In genomic region chr15:68599560-68600071, GRCh38 we compare ENCODE assay signal across 13 cellular contexts. TPM values are rescaled to one million over a fixed set of nuclear protein-coding genes. Genes with fewer than 3 reads are reported as not detected.
DNase-seq lines count a peak whose midpoint lies in the region; ATAC-seq and TF ChIP-seq lines count a peak whose summit lies in the region.
"Had no signal": no experiment of that assay in that cellular context is flagged by ENCODE, and none has a peak within 500 bp of the region (broad histone marks: within the 10 kb centered on the region; RNA-seq: fewer than 3 reads in every experiment).

No MANE protein-coding gene starts in this region.

- intact Hi-C loops in A673 (cut with micrococcal nuclease; ENCODE audit: unreplicated experiment): no loop called here

- ATAC-seq in HG03280 (IDR thresholded peaks at IDR 0.05; ENCODE audit: unreplicated experiment): no peak
- no peak for ATAC-seq in omental fat pad (ENCODE audit: low FRiP score)
- ATAC-seq in HG02678 (IDR thresholded peaks at IDR 0.05; ENCODE audit: unreplicated experiment): no peak

- CTCF ChIA-PET in A673 (lab: Charles Lee): no interaction called here

- H3K4me3 ChIP-seq in A673 (ENCODE audit: low read depth, low read length, poor library complexity, severe bottlenecking) (no peak overlapping the region), HFF-Myc (replicated peaks; ENCODE audit: low read depth, low read length) (no peak overlapping the region)

- TF ChIP-seq CTCF in A673 (conservative IDR thresholded peaks at IDR 0.05; ENCODE audit: low read depth, low read length): no peak
- no peak for TF ChIP-seq CTCF in HFF-Myc (IDR thresholded peaks at IDR 0.05; ENCODE audit: low read depth, low read length, missing control alignments)
- no peak for TF ChIP-seq CTCF in omental fat pad (IDR thresholded peaks at IDR 0.05)

- BruUV-seq in A673 (replicated peaks; lab: Mats Ljungman, UMichigan): no TSS peak

- H3K27me3 ChIP-seq in A673 (replicated peaks; ENCODE audit: insufficient read depth, low read depth, low read length, poor library complexity): no peaks in the 10 kb centered on the region

- H3K27ac ChIP-seq in A673 (ENCODE audit: low read depth, low read length, poor library complexity, severe bottlenecking): peak overlapping the region; percentile 35

- no peaks in the 10 kb centered on the region for H3K36me3 ChIP-seq in A673 (ENCODE audit: insufficient read depth, low read length, poor library complexity, severe bottlenecking)

- DNase-seq in A673 (ENCODE audit: low spot score): peak; percentile 92
- DNase-seq in HFF-Myc (ENCODE audit: extremely low read depth, low read depth): peak; percentile 65
- DNase-seq in amniotic stem cell (lab: John Stamatoyannopoulos, UW): peak; percentile 36
- peak; percentile 83 for DNase-seq in iPS-NIHi7 (ENCODE audit: extremely low spot score)
- DNase-seq in omental fat pad (ENCODE audit: low spot score): no peak
- DNase-seq in NCI-H446 treated with DMSO at 0.1 percent for 48 hours (lab: John Stamatoyannopoulos, UW): no peak
- DNase-seq: activated CD4-positive, alpha-beta T cell treated with anti-CD3 and anti-CD28 coated beads, Interleukin-2, amount 10 ng/mL, durations not matched to agents 7 days and 5 days; CD4-positive, alpha-beta T cell; cortex of kidney; mammary epithelial cell; stimulated activated CD4-positive, alpha-beta T cell treated with anti-CD3 and anti-CD28 coated beads, Interleukin-4, amount 100 ng/mL, for 4 hours had no signal

- POLR2A ChIA-PET in A673 (lab: Charles Lee; ENCODE audit: low non-redundant PET): no interaction called here

- peaks cover 34% of the 10 kb centered on the region for H3K4me1 ChIP-seq in A673 (ENCODE audit: insufficient read depth, low read length, poor library complexity, severe bottlenecking)

- no peaks in the 10 kb centered on the region for H3K9me3 ChIP-seq in A673 (ENCODE audit: low read depth, low read length, poor library complexity, severe bottlenecking)

RNA-seq across cellular contexts. Expression of gene CORO2B, which starts 20.8 kb away (rescaled TPM):
- total RNA-seq in A673 (2021) (3.8 and 4.4 TPM in 2 replicates), omental fat pad (10 to 100 TPM in 3 of 4 donors, 1 to 10 TPM in 1; 4.7 to 18.8 (median 13.7) TPM)
- total RNA-seq: activated CD4-positive, alpha-beta T cell treated with anti-CD3 and anti-CD28 coated beads, Interleukin-2, amount 10 ng/mL, durations not matched to agents 7 days and 5 days; CD4-positive, alpha-beta T cell had no signal

Comparison
In these comparisons a context has a peak if more than half of its experiments do, and no peak if none do; other contexts are left out.
1. DNase-seq: peak in A673 (single experiment), HFF-Myc (single experiment), amniotic stem cell (single experiment) and iPS-NIHi7 (single experiment); none in omental fat pad (single experiment) and NCI-H446 treated with DMSO at 0.1 percent for 48 hours (single experiment).